1 cellular context compared by ENCODE assay signal in genomic region chr3:45796902-45797637, GRCh38.
TF ChIP-seq lines count a peak whose summit lies in the region.

No MANE protein-coding gene starts in this region.

TF ChIP-seq in H1, 55 proteins besides CTCF, POLR2A, EP300 and RAD21:
- TF ChIP-seq KDM5A (IDR thresholded peaks at IDR 0.05; ENCODE audit: low read length) (no peak), RNF2 (IDR thresholded peaks at IDR 0.05; ENCODE audit: borderline replicate concordance, low read depth, low read length, missing control alignments, poor library complexity, severe bottlenecking) (no peak), EGR1 (IDR thresholded peaks at IDR 0.05; ENCODE audit: borderline replicate concordance, low read depth, low read length) (no peak), CREB1 (IDR thresholded peaks at IDR 0.05) (no peak), SP2 (IDR thresholded peaks at IDR 0.05; ENCODE audit: low read length) (no peak), JUND (IDR thresholded peaks at IDR 0.05; ENCODE audit: low read length) (no peak), POU5F1 (IDR thresholded peaks at IDR 0.05; ENCODE audit: low read depth, low read length) (no peak), EZH2 (IDR thresholded peaks at IDR 0.05; ENCODE audit: low read depth, low read length, severe bottlenecking) (no peak), JUN (IDR thresholded peaks at IDR 0.05; ENCODE audit: low read depth, low read length) (no peak), POLR2AphosphoS5 (IDR thresholded peaks at IDR 0.05; ENCODE audit: low read depth, low read length) (no peak), MAFK (IDR thresholded peaks at IDR 0.05; ENCODE audit: low read depth, low read length) (no peak), GABPA (IDR thresholded peaks at IDR 0.05; ENCODE audit: borderline replicate concordance, insufficient read depth, low read length) (no peak), SIRT6 (IDR thresholded peaks at IDR 0.05; ENCODE audit: low read length) (no peak), CBX5 (IDR thresholded peaks at IDR 0.05; ENCODE audit: low read depth, low read length) (no peak), SP1 (IDR thresholded peaks at IDR 0.05; ENCODE audit: low read depth, low read length) (no peak), ZNF274 (IDR thresholded peaks at IDR 0.05; ENCODE audit: borderline replicate concordance, extremely low read depth, low read length) (no peak)
